Comparison of ENCODE assay signal across 1 cellular context in genomic region chr15:63157066-63157890, GRCh38.
TF ChIP-seq lines count a peak whose summit lies in the region.

Gene RPS27L, minus strand, starts transcription at chr15:63157477. Its CDS starts 72 bp downstream, at chr15:63157405.

TF ChIP-seq in K562, 482 proteins besides CTCF, POLR2A, EP300 and RAD21 (continued from another document and continues in another):
- TF ChIP-seq E4F1 (CRISPR knock-in tag; IDR thresholded peaks at IDR 0.05; ENCODE audit: borderline replicate concordance) (no peak), HNRNPK (IDR thresholded peaks at IDR 0.05; ENCODE audit: low read depth, low read length, poor library complexity, severe bottlenecking) (no peak), ZNF311 (CRISPR knock-in tag; IDR thresholded peaks at IDR 0.05) (no peak), FOXA3 (CRISPR knock-in tag; conservative IDR thresholded peaks at IDR 0.05 in 1 of 2, IDR thresholded peaks at IDR 0.05 in 1 of 2) (no peak), AFF1 (IDR thresholded peaks at IDR 0.05; ENCODE audit: low read depth in 1 of 2, partially characterized antibody in 2 of 2) (peak in 1 of 2 experiments; percentile 72), ZNF707 (CRISPR knock-in tag; conservative IDR thresholded peaks at IDR 0.05) (no peak), ADNP (tag; IDR thresholded peaks at IDR 0.05) (no peak), TAF7 (tag; IDR thresholded peaks at IDR 0.05) (peak; percentile 95), ZNF124 (CRISPR knock-in tag; IDR thresholded peaks at IDR 0.05) (no peak), ARID3A (IDR thresholded peaks at IDR 0.05; ENCODE audit: borderline replicate concordance, low read depth, low read length) (no peak), NFRKB (IDR thresholded peaks at IDR 0.05; ENCODE audit: low read depth) (peak; percentile 73), ZNF512 (tag; IDR thresholded peaks at IDR 0.05) (no peak), SIN3A (IDR thresholded peaks at IDR 0.05; ENCODE audit: borderline replicate concordance in 2 of 2, control insufficient read depth in 1 of 2, low read depth in 2 of 2, low read length in 2 of 2) (peak; percentile 38 to 87; a peak in 3 of 4 replicates), DLX4 (CRISPR knock-in tag; IDR thresholded peaks at IDR 0.05) (no peak), TARDBP (IDR thresholded peaks at IDR 0.05) (peak; percentile 66), REST (CRISPR knock-in tag; IDR thresholded peaks at IDR 0.05; ENCODE audit: low read depth) (no peak), ATF6 (CRISPR knock-in tag; IDR thresholded peaks at IDR 0.05) (peak; percentile 94), ELK1 (CRISPR knock-in tag; IDR thresholded peaks at IDR 0.05) (no peak), CBX1 (IDR thresholded peaks at IDR 0.05; ENCODE audit: low read depth) (peak; percentile 85; the same call in 1 of the 2 replicates), ZNF212 (CRISPR knock-in tag; IDR thresholded peaks at IDR 0.05) (no peak), RFX5 (IDR thresholded peaks at IDR 0.05; ENCODE audit: low read depth, low read length) (no peak), ZEB2 (IDR thresholded peaks at IDR 0.05) (0 out of 2 replicates have a peak, but pooled peaks have one; percentile 25), MYBL2 (IDR thresholded peaks at IDR 0.05; ENCODE audit: low read depth) (no peak), MYBL2 (CRISPR knock-in tag; IDR thresholded peaks at IDR 0.05; ENCODE audit: borderline replicate concordance) (no peak), ATF3 (IDR thresholded peaks at IDR 0.05) (no peak), ATF3 (CRISPR knock-in tag; conservative IDR thresholded peaks at IDR 0.05) (no peak; the same call in 1 of the 2 replicates), MEIS2 (IDR thresholded peaks at IDR 0.05; ENCODE audit: partially characterized antibody) (no peak), ZC3H8 (IDR thresholded peaks at IDR 0.05) (no peak), FUS (optimal IDR thresholded peaks at IDR 0.05; ENCODE audit: low read depth, low read length) (no peak), NFATC3 (IDR thresholded peaks at IDR 0.05) (no peak), CBFA2T2 (conservative IDR thresholded peaks at IDR 0.05) (no peak), KLF13 (tag; IDR thresholded peaks at IDR 0.05; ENCODE audit: borderline replicate concordance, low read depth) (peak; percentile 56; the same call in 1 of the 2 replicates), POU5F1 (IDR thresholded peaks at IDR 0.05; ENCODE audit: borderline replicate concordance, low read depth, low read length, partially characterized antibody) (no peak), BMI1 (IDR thresholded peaks at IDR 0.05; ENCODE audit: low read length) (no peak), ZNF639 (CRISPR knock-in tag; conservative IDR thresholded peaks at IDR 0.05 in 1 of 2, IDR thresholded peaks at IDR 0.05 in 1 of 2) (peak in 1 of 2 experiments; percentile 38; a peak in 1 of 4 replicates), KDM5B (IDR thresholded peaks at IDR 0.05; ENCODE audit: insufficient replicate concordance, low read depth, low read length) (peak; percentile 94), VEZF1 (CRISPR knock-in tag; IDR thresholded peaks at IDR 0.05) (peak; percentile 51), GABPB1 (CRISPR knock-in tag; IDR thresholded peaks at IDR 0.05) (peak; percentile 88), ATF7 (IDR thresholded peaks at IDR 0.05) (peak; percentile 70)
